ENCODE assay signal across 12 cellular contexts in the genomic region with DNA sequence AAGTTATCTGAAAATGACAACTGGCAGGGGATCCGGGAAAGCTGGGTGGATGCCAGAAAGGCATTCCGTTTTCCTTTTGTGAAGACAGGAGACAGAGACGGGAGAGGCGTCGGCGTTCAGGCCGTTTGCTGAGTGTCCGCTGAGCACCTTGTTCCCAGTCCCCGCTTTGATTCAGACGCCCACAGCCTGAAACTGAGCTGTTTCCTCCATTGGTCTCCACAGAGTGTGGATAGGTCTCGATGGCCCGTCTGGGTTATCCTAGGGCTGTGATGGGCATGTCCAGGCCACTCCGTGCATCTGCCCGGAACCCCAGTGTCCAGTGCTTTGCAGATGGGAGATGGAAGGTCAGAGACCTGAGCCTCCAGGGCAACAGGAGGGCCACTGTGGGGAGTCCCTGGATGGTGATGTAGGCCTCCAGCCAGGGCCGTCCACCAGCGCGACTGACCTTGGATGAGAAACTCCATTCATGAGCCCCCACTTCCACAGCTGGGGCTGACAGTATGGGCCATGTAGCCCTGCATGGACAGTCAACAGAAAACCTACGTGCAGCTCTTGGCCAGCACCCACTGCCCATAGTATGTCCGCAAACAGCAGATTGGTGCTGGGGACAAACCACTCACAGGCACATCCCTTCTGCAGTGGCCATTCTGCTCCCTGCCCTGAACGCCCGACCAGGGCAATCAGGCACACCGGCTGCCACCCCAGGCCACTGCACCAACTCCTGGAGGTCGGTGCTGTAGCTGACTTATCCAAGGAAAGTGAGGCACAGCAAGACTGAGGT. TPM values are rescaled to one million over a fixed set of nuclear protein-coding genes. Genes with fewer than 3 reads are reported as not detected.
A peak's percentile ranks its signal among the peaks of the same experiment; 100 is the strongest.
DNase-seq lines count a peak whose midpoint lies in the region; ATAC-seq and TF ChIP-seq lines count a peak whose summit lies in the region.
"Had no signal": no experiment of that assay in that cellular context is flagged by ENCODE, and none has a peak within 500 bp of the region (broad histone marks: within the 10 kb centered on the region; RNA-seq: fewer than 3 reads in every experiment).

No MANE protein-coding gene starts in this region.

- H3K4me1 ChIP-seq in adipocyte (ENCODE audit: control insufficient read depth, insufficient read depth, low read length) (peaks cover 35% of the 10 kb centered on the region), fibroblast of lung (ENCODE audit: control insufficient read depth, extremely low read depth, insufficient read depth, low read length) (peaks cover 24% of the 10 kb centered on the region), thyroid gland (peaks cover 0 to 20% of the 10 kb centered on the region in 2 donors)

- WGBS in thyroid gland, 2 donors = 77 to 80% methylated on average over 13 to 17 of the region's 23 CpGs

- peak overlapping the region; percentile 7 for H3K27ac ChIP-seq in fibroblast of lung (ENCODE audit: insufficient read depth, low read length)
- H3K27ac ChIP-seq in thyroid gland = peak overlapping the region in 2 of 3 donors; percentile 25 to 45

- peaks cover 35% of the 10 kb centered on the region for H3K4me1 Mint-ChIP-seq in nephron

- H3K4me2 ChIP-seq in fibroblast of lung (ENCODE audit: extremely low read depth, insufficient read depth, low read length) = no peak overlapping the region

- H3K27ac Mint-ChIP-seq in nephron = peak overlapping the region; percentile 91 to 97 (median 94)
- H3K27ac Mint-ChIP-seq: stimulated activated naive CD8-positive, alpha-beta T cell treated with anti-CD3 and anti-CD28 coated beads, Interleukin-15, amount 100 ng/mL, for 72 hours had no signal

- H3K36me3 ChIP-seq in adipocyte (ENCODE audit: control insufficient read depth, insufficient read depth, low read length, severe bottlenecking) (peaks cover 17% of the 10 kb centered on the region), fibroblast of lung (ENCODE audit: control insufficient read depth, insufficient read depth, low read length) (peaks cover 27% of the 10 kb centered on the region), thyroid gland (no peaks in the 10 kb centered on the region)

- intact Hi-C loops in thyroid gland (cut with DNase I) = no loop called here

- H3K4me3 Mint-ChIP-seq in nephron = peak overlapping the region in 1 of 3 experiments; percentile 40
- H3K4me3 Mint-ChIP-seq: stimulated activated naive CD8-positive, alpha-beta T cell treated with anti-CD3 and anti-CD28 coated beads, Interleukin-15, amount 100 ng/mL, for 72 hours had no signal

- H2AFZ ChIP-seq in fibroblast of lung (ENCODE audit: low read length) = no peak overlapping the region

- H3K9me3 Mint-ChIP-seq in nephron = no peaks in the 10 kb centered on the region
- H3K9me3 Mint-ChIP-seq: stimulated activated naive CD8-positive, alpha-beta T cell treated with anti-CD3 and anti-CD28 coated beads, Interleukin-15, amount 100 ng/mL, for 72 hours had no signal

- no peak for TF ChIP-seq CTCF in fibroblast of lung (conservative IDR thresholded peaks at IDR 0.05 in 1 of 2, IDR thresholded peaks at IDR 0.05 in 1 of 2; ENCODE audit: low read depth in 1 of 2, low read length in 2 of 2)
- TF ChIP-seq CTCF in nephron (IDR thresholded peaks at IDR 0.05; ENCODE audit: unreplicated experiment in 3 of 3) = no peak
- TF ChIP-seq CTCF in thyroid gland (IDR thresholded peaks at IDR 0.05) = no peak

- no peak for DNase-seq in adipocyte (ENCODE audit: low read depth)
- no peak for DNase-seq in fibroblast of lung (ENCODE audit: low read depth in 2 of 2)
- no peak for DNase-seq in thyroid gland
- DNase-seq in activated naive CD4-positive, alpha-beta T cell (lab: John Stamatoyannopoulos, UW) = no peak
- no peak for DNase-seq in DMS79 (lab: John Stamatoyannopoulos, UW)
- DNase-seq in DMS53 (lab: John Stamatoyannopoulos, UW) = no peak
- DNase-seq: occipital lobe; SIG-M5; stimulated activated naive CD8-positive, alpha-beta T cell treated with anti-CD3 and anti-CD28 coated beads, Interleukin-15, amount 100 ng/mL, for 72 hours had no signal

- no peak for ATAC-seq in GM18502 (IDR thresholded peaks at IDR 0.05; ENCODE audit: poor library complexity, unreplicated experiment)
- ATAC-seq: stimulated activated naive CD8-positive, alpha-beta T cell treated with anti-CD3 and anti-CD28 coated beads, Interleukin-15, amount 100 ng/mL, for 72 hours had no signal

- H3K27me3 Mint-ChIP-seq in nephron (ENCODE audit: low read depth) = peaks cover 17% of the 10 kb centered on the region

- H3K9ac ChIP-seq in adipocyte (ENCODE audit: low read length) = peak overlapping the region; percentile 30
- no peak overlapping the region for H3K9ac ChIP-seq in fibroblast of lung (ENCODE audit: insufficient read depth, low read length)

- no peaks in the 10 kb centered on the region for H3K9me3 ChIP-seq in adipocyte (ENCODE audit: control insufficient read depth, low read length)
- H3K9me3 ChIP-seq in fibroblast of lung (ENCODE audit: control insufficient read depth, insufficient read depth, low read depth, low read length) = no peaks in the 10 kb centered on the region
- H3K9me3 ChIP-seq in thyroid gland = no peaks in the 10 kb centered on the region

- no peaks in the 10 kb centered on the region for H3K27me3 ChIP-seq in adipocyte (replicated peaks; ENCODE audit: control insufficient read depth, insufficient read depth, low read length)
- H3K27me3 ChIP-seq in fibroblast of lung (ENCODE audit: control insufficient read depth, insufficient read depth, low read length) = no peaks in the 10 kb centered on the region
- no peaks in the 10 kb centered on the region for H3K27me3 ChIP-seq in thyroid gland

- TF ChIP-seq POLR2A in thyroid gland (IDR thresholded peaks at IDR 0.05) = no peak

- H3K4me3 ChIP-seq in adipocyte (ENCODE audit: low read length) (no peak overlapping the region), fibroblast of lung (replicated peaks in 1 of 4; ENCODE audit: control extremely low read depth in 1 of 4, insufficient read depth in 1 of 4, low read depth in 3 of 4, low read length in 4 of 4) (no peak overlapping the region), thyroid gland (replicated peaks in 1 of 3) (no peak overlapping the region)

- peaks cover 11% of the 10 kb centered on the region for H3K79me2 ChIP-seq in fibroblast of lung (ENCODE audit: control insufficient read depth, insufficient read depth, low read length)

- H3K36me3 Mint-ChIP-seq in nephron (ENCODE audit: low read depth) = no peaks in the 10 kb centered on the region

- H4K20me1 ChIP-seq in fibroblast of lung (ENCODE audit: control insufficient read depth, extremely low read depth, insufficient read depth, low read length) = no peaks in the 10 kb centered on the region

RNA-seq across cellular contexts. Expression of gene MRGPRF, which starts 11.6 kb away (rescaled TPM):
- total RNA-seq in fibroblast of lung (63.9 and 84.2 TPM in 2 replicates), thyroid gland (1 to 10 TPM; 5.0 to 7.6 (median 6.6) TPM)
- 47.5 and 88.1 TPM in 2 replicates for polyA plus RNA-seq in fibroblast of lung
- polyA plus RNA-seq in fibroblast of lung (2012) = 87.8 and 142 TPM in 2 replicates
- polyA minus RNA-seq in fibroblast of lung (ENCODE audit: low replicate concordance) = 84.7 and 165 TPM in 2 replicates

RNA-seq across cellular contexts. Expression of gene MRGPRD, which starts 20.7 kb away (rescaled TPM):
- not detected in 2 replicates for total RNA-seq in fibroblast of lung
- not detected in 2 replicates for polyA plus RNA-seq in fibroblast of lung
- polyA plus RNA-seq in fibroblast of lung (2012) = not detected in 2 replicates
- polyA minus RNA-seq in fibroblast of lung (ENCODE audit: low replicate concordance) = 2.3 TPM in 1 of 2 replicates, not detected in the other
- not detected for total RNA-seq in thyroid gland
- total RNA-seq: lower leg skin, occipital lobe had no signal

RNA-seq across cellular contexts. Expression of gene TPCN2, which starts 47.2 kb away (rescaled TPM):
- total RNA-seq in fibroblast of lung (8.7 and 11.7 TPM in 2 replicates), thyroid gland (10 to 100 TPM; 10.5 to 30.4 (median 13.7) TPM)
- 7.7 and 9.7 TPM in 2 replicates for polyA plus RNA-seq in fibroblast of lung
- 7.1 and 9.9 TPM in 2 replicates for polyA plus RNA-seq in fibroblast of lung (2012)
- 24.2 and 31.8 TPM in 2 replicates for polyA minus RNA-seq in fibroblast of lung (ENCODE audit: low replicate concordance)
